ENCODE assay signal across 32 cellular contexts in genomic region chr4:20019310-20020015, GRCh38.
DNase-seq lines count a peak whose midpoint lies in the region; ATAC-seq and TF ChIP-seq lines count a peak whose summit lies in the region.
"Had no signal": no experiment of that assay in that cellular context is flagged by ENCODE, and none has a peak within 500 bp of the region (broad histone marks: within the 10 kb centered on the region; RNA-seq: fewer than 3 reads in every experiment).

No MANE protein-coding gene starts in this region.

- POLR2A ChIA-PET in SK-N-SH (lab: Yijun Ruan, JAX) = no interaction called here

- H3F3A ChIP-seq in SK-N-SH (replicated peaks; ENCODE audit: insufficient read depth) = peaks cover 23% of the 10 kb centered on the region

- CTCF ChIA-PET in SK-N-SH (lab: Yijun Ruan, JAX) = interaction anchor here (1.6 kb wide), 1 partner anchor 229 kb away, joined by 6 read pairs; no protein-coding TSS in a partner anchor

- no peak overlapping the region for H3K4me3 ChIP-seq in SK-N-SH (ENCODE audit: low read depth in 2 of 2, low read length in 1 of 2)
- no peak overlapping the region for H3K4me3 ChIP-seq in fibroblast of the aortic adventitia (ENCODE audit: low read depth, low read length)
- H3K4me3 ChIP-seq: esophagus muscularis mucosa, gastrocnemius medialis, hepatocyte, MG63, tibial nerve had no signal

- ATAC-seq in SK-N-SH treated with all-trans-retinoic acid at 6 μM for 48 hours = no peak
- no peak for ATAC-seq in HG03135 (IDR thresholded peaks at IDR 0.05; ENCODE audit: unreplicated experiment)
- no peak for ATAC-seq in GM21717 (IDR thresholded peaks at IDR 0.05; ENCODE audit: unreplicated experiment)
- ATAC-seq: effector memory CD8-positive, alpha-beta T cell; gastrocnemius medialis; natural killer cell treated with Interleukin-12 subunit alpha and Interleukin-12 subunit beta and Interleukin-15 and Interleukin-18, amount 100 ng/mL, for 72 hours had no signal

- WGBS in SK-N-SH (ENCODE audit: low lambda C conversion rate) = 49% methylated on average over 4 of the region's 4 CpGs

- TF ChIP-seq CTCF in SK-N-SH (IDR thresholded peaks at IDR 0.05) = no peak
- no peak for TF ChIP-seq CTCF in fibroblast of the aortic adventitia (IDR thresholded peaks at IDR 0.05; ENCODE audit: insufficient read depth, low read length)

- no peaks in the 10 kb centered on the region for H3K79me2 ChIP-seq in SK-N-SH (ENCODE audit: insufficient read depth)
- H3K79me2 ChIP-seq: hepatocyte had no signal

- DNase-seq in SK-N-SH = no peak
- DNase-seq in amniotic epithelial cell (ENCODE audit: low read depth) = peak; percentile 16
- DNase-seq in fibroblast of the aortic adventitia (ENCODE audit: low read depth) = peak; percentile 25
- DNase-seq in HK-2 (ENCODE audit: unreplicated experiment) = no peak
- DNase-seq in T-helper 1 cell = no peak
- DNase-seq: activated CD4-positive, alpha-beta T cell treated with anti-CD3 and anti-CD28 coated beads for 48 hours; activated CD8-positive, alpha-beta memory T cell treated with anti-CD3 and anti-CD28 coated beads for 24 hours; activated T-cell treated with anti-CD3 and anti-CD28 coated beads for 4 hours; Caco-2; caudate nucleus; cortex of kidney; effector memory CD8-positive, alpha-beta T cell; gastrocnemius medialis; KBM-7; mammary epithelial cell; MG63; NCI-H1105 treated with DMSO at 0.1 percent for 48 hours; NCI-H1930; NCI-H526; SHP77 treated with DMSO at 0.1 percent for 48 hours; stimulated activated CD4-positive, alpha-beta T cell treated with anti-CD3 and anti-CD28 coated beads, Interleukin-15, amount 100 ng/mL, for 24 hours; stimulated activated CD4-positive, alpha-beta T cell treated with anti-CD3 and anti-CD28 coated beads, Interleukin-4, amount 100 ng/mL, for 4 hours; T1000 had no signal

- H4K20me1 ChIP-seq in SK-N-SH (ENCODE audit: insufficient read depth) = no peaks in the 10 kb centered on the region

- no peaks in the 10 kb centered on the region for H3K36me3 ChIP-seq in SK-N-SH (replicated peaks in 1 of 2; ENCODE audit: control insufficient read depth in 1 of 2, insufficient read depth in 2 of 2, low read length in 1 of 2)
- H3K36me3 ChIP-seq: esophagus muscularis mucosa, gastrocnemius medialis, MG63, tibial nerve had no signal

- H3K4me1 ChIP-seq in SK-N-SH (ENCODE audit: control insufficient read depth in 1 of 2, insufficient read depth in 2 of 2, low read depth in 1 of 2, low read length in 1 of 2) = peaks cover 3 to 12% of the 10 kb centered on the region in 2 experiments; a peak in 3 of 4 replicates
- H3K4me1 ChIP-seq: Caco-2, gastrocnemius medialis, tibial nerve had no signal

- no peak overlapping the region for H3K4me2 ChIP-seq in SK-N-SH
- H3K4me2 ChIP-seq: hepatocyte had no signal

- no peak for TF ChIP-seq RAD21 in SK-N-SH (IDR thresholded peaks at IDR 0.05; ENCODE audit: low read length)

- H3K27me3 ChIP-seq in SK-N-SH (ENCODE audit: insufficient read depth) = no peaks in the 10 kb centered on the region
- H3K27me3 ChIP-seq: esophagus muscularis mucosa, gastrocnemius medialis, hepatocyte, MG63, tibial nerve had no signal

- no peak overlapping the region for H3K9ac ChIP-seq in SK-N-SH

- H2AFZ ChIP-seq in SK-N-SH (ENCODE audit: low read depth) = no peak overlapping the region
- H2AFZ ChIP-seq: hepatocyte had no signal

- peak overlapping the region in 1 of 2 experiments; percentile 33; a peak in 2 of 4 replicates for H3K27ac ChIP-seq in SK-N-SH (ENCODE audit: low read depth in 2 of 2, low read length in 1 of 2)
- H3K27ac ChIP-seq: 22Rv1, C4-2B, esophagus muscularis mucosa, gastrocnemius medialis, hepatocyte, tibial nerve had no signal

- H3K9me3 ChIP-seq in SK-N-SH = no peaks in the 10 kb centered on the region
- H3K9me3 ChIP-seq: Caco-2, esophagus muscularis mucosa, gastrocnemius medialis, MG63, tibial nerve had no signal

- no peak for TF ChIP-seq EP300 in SK-N-SH (IDR thresholded peaks at IDR 0.05; ENCODE audit: borderline replicate concordance in 1 of 2, low read depth in 1 of 2, low read length in 1 of 2)

- H3K9me2 ChIP-seq in SK-N-SH = no peaks in the 10 kb centered on the region

TF ChIP-seq in SK-N-SH, 30 proteins besides CTCF, POLR2A, EP300 and RAD21:
- peak; percentile 24; the same call in 1 of the 2 replicates for TF ChIP-seq FOSL2 (IDR thresholded peaks at IDR 0.05; ENCODE audit: borderline replicate concordance, low read depth)
- no peak for TF ChIP-seq EZH2phosphoT487 (IDR thresholded peaks at IDR 0.05; ENCODE audit: borderline replicate concordance, low read depth)

TF ChIP-seq in SK-N-SH treated with all-trans-retinoic acid at 6 μM for 48 hours, 23 proteins besides CTCF, POLR2A, EP300 and RAD21:
- TF ChIP-seq CSRNP3 (CRISPR knock-in tag; IDR thresholded peaks at IDR 0.05) (no peak), ZNF8 (CRISPR knock-in tag; IDR thresholded peaks at IDR 0.05) (no peak), BACH2 (CRISPR knock-in tag; IDR thresholded peaks at IDR 0.05; ENCODE audit: borderline replicate concordance) (no peak), TCF4 (CRISPR knock-in tag; IDR thresholded peaks at IDR 0.05; ENCODE audit: borderline replicate concordance) (no peak), TSHZ2 (CRISPR knock-in tag; IDR thresholded peaks at IDR 0.05) (no peak), CREB5 (CRISPR knock-in tag; IDR thresholded peaks at IDR 0.05; ENCODE audit: low read depth) (no peak), ZNF565 (CRISPR knock-in tag; conservative IDR thresholded peaks at IDR 0.05; ENCODE audit: low read depth) (no peak), TOX (CRISPR knock-in tag; IDR thresholded peaks at IDR 0.05; ENCODE audit: borderline replicate concordance) (no peak), GLIS3 (CRISPR knock-in tag; IDR thresholded peaks at IDR 0.05) (no peak), OSR1 (CRISPR knock-in tag; IDR thresholded peaks at IDR 0.05) (no peak), ISL1 (CRISPR knock-in tag; IDR thresholded peaks at IDR 0.05) (no peak), CSDC2 (CRISPR knock-in tag; IDR thresholded peaks at IDR 0.05) (no peak), ARNTL (CRISPR knock-in tag; IDR thresholded peaks at IDR 0.05; ENCODE audit: borderline replicate concordance, low read depth) (no peak), ZNF70 (CRISPR knock-in tag; IDR thresholded peaks at IDR 0.05) (no peak), ZC3H10 (CRISPR knock-in tag; IDR thresholded peaks at IDR 0.05) (no peak)
TF ChIP-seq in SK-N-SH treated with all-trans-retinoic acid at 6 μM for 48 hours: peak in this region for 0.

Comparison
In these comparisons a context has a peak if more than half of its experiments do, and no peak if none do; other contexts are left out.
1. DNase-seq: peak in amniotic epithelial cell (single experiment) and fibroblast of the aortic adventitia (single experiment); none in SK-N-SH (single experiment), HK-2 (single experiment) and T-helper 1 cell (0 of 5).